Comparison of ENCODE assay signal across 1 cellular context in genomic region chr7:91288208-91288824, GRCh38.
TF ChIP-seq lines count a peak whose summit lies in the region.

No MANE protein-coding gene starts in this region.

TF ChIP-seq in K562, 482 proteins besides CTCF, POLR2A, EP300 and RAD21 (continued from another document):
- TF ChIP-seq JUND (IDR thresholded peaks at IDR 0.05; ENCODE audit: borderline replicate concordance, low read depth, low read length) (0 out of 2 replicates have a peak, but pooled peaks have one; percentile 4), JUND (tag; IDR thresholded peaks at IDR 0.05; ENCODE audit: borderline replicate concordance, low read depth, low read length) (no peak), ASH1L (IDR thresholded peaks at IDR 0.05; ENCODE audit: borderline replicate concordance, low read depth, partially characterized antibody) (no peak), ZNF592 (IDR thresholded peaks at IDR 0.05) (0 out of 2 replicates have a peak, but pooled peaks have one; percentile 27), BDP1 (IDR thresholded peaks at IDR 0.05; ENCODE audit: insufficient read depth, insufficient read length) (no peak), PKNOX1 (IDR thresholded peaks at IDR 0.05) (no peak), NONO (IDR thresholded peaks at IDR 0.05; ENCODE audit: low read depth in 2 of 2, low read length in 1 of 2) (0 out of 4 replicates have a peak, but pooled peaks of 1 of the 2 experiments have one; percentile 33), ZNF408 (CRISPR knock-in tag; IDR thresholded peaks at IDR 0.05; ENCODE audit: low read depth) (no peak), PBX2 (CRISPR knock-in tag; IDR thresholded peaks at IDR 0.05; ENCODE audit: low read depth) (no peak), PBX2 (tag; conservative IDR thresholded peaks at IDR 0.05; ENCODE audit: low read depth) (peak; percentile 28; the same call in 1 of the 2 replicates), SRF (CRISPR knock-in tag; IDR thresholded peaks at IDR 0.05) (no peak), KLF16 (IDR thresholded peaks at IDR 0.05) (peak; percentile 46; the same call in 1 of the 2 replicates)
